ENCODE assay signal across 17 cellular contexts in the genomic region with DNA sequence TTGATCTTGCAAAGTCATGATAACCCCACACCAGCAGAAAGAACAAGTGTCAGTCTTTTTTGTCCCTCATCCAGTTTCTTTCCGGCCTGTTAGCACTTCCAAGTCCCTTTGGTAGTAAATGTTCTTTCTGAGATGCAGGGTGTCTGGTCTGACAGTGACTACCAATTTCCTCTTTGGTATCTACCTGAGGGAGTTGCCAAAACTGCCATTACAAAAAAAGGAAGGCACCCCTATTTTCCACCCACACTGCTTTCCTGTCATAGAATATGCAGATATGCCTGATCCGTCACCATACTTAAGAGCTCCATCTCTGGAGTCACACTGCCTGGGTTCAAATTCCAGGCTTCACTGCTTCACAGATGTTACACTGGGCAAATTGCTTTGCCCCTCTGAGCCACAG.
DNase-seq lines count a peak whose midpoint lies in the region; ATAC-seq, FAIRE-seq and TF ChIP-seq lines count a peak whose summit lies in the region.
"Had no signal": no experiment of that assay in that cellular context is flagged by ENCODE, and none has a peak within 500 bp of the region (broad histone marks: within the 10 kb centered on the region; RNA-seq: fewer than 3 reads in every experiment).

No MANE protein-coding gene starts in this region.

- no peaks in the 10 kb centered on the region for H3K4me1 ChIP-seq in pancreas
- H3K4me1 ChIP-seq: adrenal gland, esophagus squamous epithelium had no signal

- intact Hi-C loops in pancreas (cut with DNase I) = no loop called here

- WGBS in pancreas, 2 donors = 86 to 93% methylated on average over 2 of the region's 2 CpGs

- TF ChIP-seq CTCF in WTC11 (IDR thresholded peaks at IDR 0.05) = no peak
- no peak for TF ChIP-seq CTCF in pancreas (IDR thresholded peaks at IDR 0.05)

- no peak overlapping the region for H3K27ac ChIP-seq in pancreas
- H3K27ac ChIP-seq: adrenal gland, coronary artery, esophagus squamous epithelium, thoracic aorta had no signal

- no peak overlapping the region for H3K4me3 ChIP-seq in pancreas
- H3K4me3 ChIP-seq: adrenal gland, coronary artery, esophagus squamous epithelium, thoracic aorta had no signal

- H3K27ac Mint-ChIP-seq in WTC11 (peak overlapping the region; percentile 94), naive B cell (peak overlapping the region; percentile 84 to 98 (median 89))

- H3K27me3 ChIP-seq in pancreas = no peaks in the 10 kb centered on the region
- H3K27me3 ChIP-seq: adrenal gland, esophagus squamous epithelium had no signal

- no peak for TF ChIP-seq POLR2A in GM12891 (IDR thresholded peaks at IDR 0.05; ENCODE audit: low read depth, low read length)

- POLR2A ChIA-PET in WTC11 (lab: Charles Lee) = no interaction called here

- H3K9me3 ChIP-seq in pancreas = no peaks in the 10 kb centered on the region
- H3K9me3 ChIP-seq: adrenal gland, esophagus squamous epithelium, thoracic aorta had no signal

- no peaks in the 10 kb centered on the region for H3K36me3 ChIP-seq in pancreas
- H3K36me3 ChIP-seq: adrenal gland, esophagus squamous epithelium, thoracic aorta had no signal

- FAIRE-seq in GM12891 (lab: Jason Lieb, UNC) (no peak), pancreas (lab: Jason Lieb, UNC) (no peak)

- H3K36me3 Mint-ChIP-seq in WTC11 (peaks cover 3% of the 10 kb centered on the region; the same call in 1 of the 2 replicates), naive B cell (no peaks in the 10 kb centered on the region)

- CTCF ChIA-PET in WTC11 (lab: Charles Lee) = interaction anchor here (1.2 to 1.9 kb wide), 5 partner anchors 10 to 74 kb away, joined by 3 to 7 read pairs (median 4); no protein-coding TSS in a partner anchor

- DNase-seq in GM12891 (ENCODE audit: insufficient read length, low spot score) (no peak), WTC11 (ENCODE audit: low spot score) (no peak), naive B cell (peak; percentile 18), RKO (ENCODE audit: low spot score) (no peak), pancreas (no peak)
- DNase-seq: adrenal gland; COR-L47; esophagus squamous epithelium; NCI-H187 treated with DMSO at 0.1 percent for 48 hours; NCI-H524 treated with DMSO at 0.1 percent for 48 hours; occipital lobe; stimulated activated CD4-positive, alpha-beta T cell treated with anti-CD3 and anti-CD28 coated beads, Interleukin-12 subunit alpha, Interleukin-12 subunit beta, amount 100 ng/mL, for 4 hours; T-helper 9 cell had no signal

- ATAC-seq in HG02678 (IDR thresholded peaks at IDR 0.05; ENCODE audit: unreplicated experiment) = peak; percentile 33
- ATAC-seq in WTC11 = peak; percentile 27; the same call in 1 of the 2 replicates
- ATAC-seq in naive B cell (ENCODE audit: low read depth in 2 of 2) = peak; percentile 79 to 89
- no peak for ATAC-seq in pancreas
- no peak for ATAC-seq in GM21390 (IDR thresholded peaks at IDR 0.05; ENCODE audit: unreplicated experiment)

- H3K27me3 Mint-ChIP-seq in WTC11 (ENCODE audit: low read depth) (no peaks in the 10 kb centered on the region), naive B cell (no peaks in the 10 kb centered on the region)

- peaks cover 41% of the 10 kb centered on the region for H3K4me1 Mint-ChIP-seq in WTC11
- peaks cover 29 to 37% (median 32%) of the 10 kb centered on the region in 3 donors for H3K4me1 Mint-ChIP-seq in naive B cell

- H3K4me3 Mint-ChIP-seq in WTC11 (no peak overlapping the region), naive B cell (peak overlapping the region; percentile 41 to 84 (median 75))

- H3K9me3 Mint-ChIP-seq in WTC11 (no peaks in the 10 kb centered on the region), naive B cell (no peaks in the 10 kb centered on the region)

TF ChIP-seq in GM12891, 5 proteins besides CTCF, POLR2A, EP300 and RAD21:
- TF ChIP-seq POLR2AphosphoS5 (IDR thresholded peaks at IDR 0.05; ENCODE audit: low read depth, low read length) = no peak
- no peak for TF ChIP-seq PAX5 (IDR thresholded peaks at IDR 0.05; ENCODE audit: insufficient read depth, low read length, severe bottlenecking)
- 0 out of 2 replicates have a peak, but pooled peaks have one; percentile 31 for TF ChIP-seq POU2F2 (IDR thresholded peaks at IDR 0.05; ENCODE audit: low read depth, low read length)
- TF ChIP-seq TAF1 (IDR thresholded peaks at IDR 0.05; ENCODE audit: low read depth, low read length) = no peak
- TF ChIP-seq SPI1 (IDR thresholded peaks at IDR 0.05; ENCODE audit: low read depth, low read length) = peak; percentile 62

TF ChIP-seq in WTC11, 78 proteins besides CTCF, POLR2A, EP300 and RAD21 (continues in another document):
- TF ChIP-seq ZBTB21 (CRISPR knock-in tag; IDR thresholded peaks at IDR 0.05; ENCODE audit: borderline replicate concordance) = no peak
- no peak for TF ChIP-seq FOXK1 (CRISPR knock-in tag; IDR thresholded peaks at IDR 0.05)
- TF ChIP-seq ZNF263 (CRISPR knock-in tag; IDR thresholded peaks at IDR 0.05; ENCODE audit: low read depth) = no peak
- TF ChIP-seq TEAD4 (CRISPR knock-in tag; IDR thresholded peaks at IDR 0.05) = no peak
- TF ChIP-seq ZNF121 (CRISPR knock-in tag; IDR thresholded peaks at IDR 0.05) = no peak
- TF ChIP-seq CREB1 (CRISPR knock-in tag; IDR thresholded peaks at IDR 0.05) = no peak
- no peak for TF ChIP-seq NR2C2 (CRISPR knock-in tag; IDR thresholded peaks at IDR 0.05)
- TF ChIP-seq, protein P1, sequence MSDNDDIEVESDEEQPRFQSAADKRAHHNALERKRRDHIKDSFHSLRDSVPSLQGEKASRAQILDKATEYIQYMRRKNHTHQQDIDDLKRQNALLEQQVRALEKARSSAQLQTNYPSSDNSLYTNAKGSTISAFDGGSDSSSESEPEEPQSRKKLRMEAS (CRISPR knock-in tag; IDR thresholded peaks at IDR 0.05) = no peak
- TF ChIP-seq STAT6 (CRISPR knock-in tag; conservative IDR thresholded peaks at IDR 0.05; ENCODE audit: low read depth) = no peak
- no peak for TF ChIP-seq NFYB (CRISPR knock-in tag; conservative IDR thresholded peaks at IDR 0.05; ENCODE audit: low read depth)
- TF ChIP-seq TEAD1 (CRISPR knock-in tag; IDR thresholded peaks at IDR 0.05) = no peak
- TF ChIP-seq, protein P2, sequence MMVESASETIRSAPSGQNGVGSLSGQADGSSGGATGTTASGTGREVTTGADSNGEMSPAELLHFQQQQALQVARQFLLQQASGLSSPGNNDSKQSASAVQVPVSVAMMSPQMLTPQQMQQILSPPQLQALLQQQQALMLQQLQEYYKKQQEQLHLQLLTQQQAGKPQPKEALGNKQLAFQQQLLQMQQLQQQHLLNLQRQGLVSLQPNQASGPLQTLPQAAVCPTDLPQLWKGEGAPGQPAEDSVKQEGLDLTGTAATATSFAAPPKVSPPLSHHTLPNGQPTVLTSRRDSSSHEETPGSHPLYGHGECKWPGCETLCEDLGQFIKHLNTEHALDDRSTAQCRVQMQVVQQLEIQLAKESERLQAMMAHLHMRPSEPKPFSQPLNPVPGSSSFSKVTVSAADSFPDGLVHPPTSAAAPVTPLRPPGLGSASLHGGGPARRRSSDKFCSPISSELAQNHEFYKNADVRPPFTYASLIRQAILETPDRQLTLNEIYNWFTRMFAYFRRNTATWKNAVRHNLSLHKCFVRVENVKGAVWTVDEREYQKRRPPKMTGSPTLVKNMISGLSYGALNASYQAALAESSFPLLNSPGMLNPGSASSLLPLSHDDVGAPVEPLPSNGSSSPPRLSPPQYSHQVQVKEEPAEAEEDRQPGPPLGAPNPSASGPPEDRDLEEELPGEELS (CRISPR knock-in tag; IDR thresholded peaks at IDR 0.05) = no peak

Comparison
In these comparisons a context has a peak if more than half of its experiments do, and no peak if none do; other contexts are left out.
1. ATAC-seq: peak in HG02678 (single experiment), WTC11 (single experiment) and naive B cell (2 of 2); none in pancreas (0 of 4) and GM21390 (single experiment).